19 cellular contexts compared by ENCODE assay signal in genomic region chr3:52374173-52374572, GRCh38. TPM values are rescaled to one million over a fixed set of nuclear protein-coding genes. Genes with fewer than 3 reads are reported as not detected.
A peak's percentile ranks its signal among the peaks of the same experiment; 100 is the strongest.
DNase-seq lines count a peak whose midpoint lies in the region; ATAC-seq, FAIRE-seq and TF ChIP-seq lines count a peak whose summit lies in the region.
"Had no signal": no experiment of that assay in that cellular context is flagged by ENCODE, and none has a peak within 500 bp of the region (broad histone marks: within the 10 kb centered on the region; RNA-seq: fewer than 3 reads in every experiment).

No MANE protein-coding gene starts in this region.

- no peaks in the 10 kb centered on the region for H3F3A ChIP-seq in OCI-LY1 (ENCODE audit: insufficient read depth, low read length)

- peaks cover 32% of the 10 kb centered on the region; the same call in 1 of the 2 replicates for H3K36me3 ChIP-seq in BLaER1
- H3K36me3 ChIP-seq in OCI-LY1 (ENCODE audit: insufficient read depth, low read length), result no peaks in the 10 kb centered on the region
- H3K36me3 ChIP-seq: pancreas, SJSA1 had no signal

- H3K9me2 ChIP-seq in OCI-LY1 (ENCODE audit: low read depth, low read length), result no peaks in the 10 kb centered on the region

- H3K4me3 ChIP-seq in BLaER1 (no peak overlapping the region), OCI-LY1 (ENCODE audit: low read depth, low read length, poor library complexity, severe bottlenecking) (no peak overlapping the region), fibroblast of mammary gland (ENCODE audit: control insufficient read depth, low read depth, low read length) (no peak overlapping the region)
- H3K4me3 ChIP-seq: pancreas, SJSA1, thyroid gland had no signal

- H3K4me1 ChIP-seq in BLaER1 (peaks cover 41% of the 10 kb centered on the region), OCI-LY1 (ENCODE audit: insufficient read depth, low read length, severe bottlenecking) (peaks cover 13% of the 10 kb centered on the region)
- H3K4me1 ChIP-seq: pancreas, SJSA1, thyroid gland had no signal

- H4K20me1 ChIP-seq in BLaER1 (no peaks in the 10 kb centered on the region), OCI-LY1 (ENCODE audit: insufficient read depth, low read length) (no peaks in the 10 kb centered on the region)

- H3K27me3 ChIP-seq in BLaER1 (no peaks in the 10 kb centered on the region), OCI-LY1 (ENCODE audit: insufficient read depth, low read length) (no peaks in the 10 kb centered on the region; the same call in 1 of the 2 replicates)
- H3K27me3 ChIP-seq: pancreas, SJSA1, thyroid gland had no signal

- FAIRE-seq in frontal cortex (lab: Jason Lieb, UNC), result no peak
- FAIRE-seq: pancreas had no signal

- H3K27ac ChIP-seq in BLaER1, result no peak overlapping the region
- H3K27ac ChIP-seq in OCI-LY1 (ENCODE audit: low read depth, low read length, poor library complexity, severe bottlenecking), result no peak overlapping the region
- H3K27ac ChIP-seq: pancreas, SJSA1, thyroid gland had no signal

- DNase-seq in fibroblast of mammary gland (ENCODE audit: low read depth) (no peak), iPS-NIHi7 (ENCODE audit: extremely low spot score) (no peak), frontal cortex (ENCODE audit: low spot score in 2 of 2) (no peak), NCI-H2171 (lab: John Stamatoyannopoulos, UW) (no peak)
- DNase-seq: activated B cell treated with CpG ODN at 0.5 μM for 24 hours; activated CD8-positive, alpha-beta memory T cell treated with anti-CD3 and anti-CD28 coated beads for 24 hours; activated naive CD8-positive, alpha-beta T cell treated with anti-CD3 and anti-CD28 coated beads, Interleukin-2, amount 10 ng/mL, durations not matched to agents 7 days and 5 days; mesenchymal stem cell; naive thymus-derived CD4-positive, alpha-beta T cell; NCI-H2107; pancreas; thyroid gland had no signal

- H3K9ac ChIP-seq in BLaER1, result no peak overlapping the region
- no peak overlapping the region for H3K9ac ChIP-seq in OCI-LY1 (ENCODE audit: low read length)

- H3K9me3 ChIP-seq in BLaER1 (no peaks in the 10 kb centered on the region), OCI-LY1 (ENCODE audit: low read length) (no peaks in the 10 kb centered on the region)
- H3K9me3 ChIP-seq: pancreas, SJSA1, thyroid gland had no signal

- no peak overlapping the region for H2AFZ ChIP-seq in OCI-LY1 (ENCODE audit: low read length)

- H3K79me2 ChIP-seq in OCI-LY1 (ENCODE audit: insufficient read depth, low read length), result no peaks in the 10 kb centered on the region

- no peak for ATAC-seq in GM21723 (IDR thresholded peaks at IDR 0.05; ENCODE audit: unreplicated experiment)
- ATAC-seq: naive thymus-derived CD4-positive, alpha-beta T cell; pancreas; sciatic nerve; stimulated activated memory B cell treated with anti-CD40 and anti-IgM and Interleukin-4, amounts not matched to agents 10 μg/mL and 1 μg/mL and 100 μg/mL, for 72 hours had no signal

- peak overlapping the region; percentile 76 for H3K4me2 ChIP-seq in BLaER1
- H3K4me2 ChIP-seq in OCI-LY1 (ENCODE audit: low read length), result no peak overlapping the region

- TF ChIP-seq CTCF in GM12872 (IDR thresholded peaks at IDR 0.05; ENCODE audit: insufficient read depth, low read depth, low read length), result peak; percentile 18; the same call in 1 of the 3 replicates
- TF ChIP-seq CTCF in OCI-LY1 (IDR thresholded peaks at IDR 0.05; ENCODE audit: low read length), result peak; percentile 18; the same call in 1 of the 2 replicates
- peak; percentile 4 for TF ChIP-seq CTCF in fibroblast of mammary gland (conservative IDR thresholded peaks at IDR 0.05; ENCODE audit: control insufficient read depth, insufficient read depth, low read depth, low read length)

RNA-seq across cellular contexts. Expression of gene BAP1, which starts 35.6 kb away (rescaled TPM):
- 115 TPM for total RNA-seq in frontal cortex

RNA-seq across cellular contexts. Expression of gene PHF7, which starts 36.3 kb away (rescaled TPM):
- total RNA-seq in frontal cortex, result 7.3 TPM

RNA-seq across cellular contexts. Expression of gene DNAH1, which starts 58.1 kb away (rescaled TPM):
- 1.2 TPM for total RNA-seq in frontal cortex
